Comparison of ENCODE assay signal across 13 cellular contexts in the genomic region with DNA sequence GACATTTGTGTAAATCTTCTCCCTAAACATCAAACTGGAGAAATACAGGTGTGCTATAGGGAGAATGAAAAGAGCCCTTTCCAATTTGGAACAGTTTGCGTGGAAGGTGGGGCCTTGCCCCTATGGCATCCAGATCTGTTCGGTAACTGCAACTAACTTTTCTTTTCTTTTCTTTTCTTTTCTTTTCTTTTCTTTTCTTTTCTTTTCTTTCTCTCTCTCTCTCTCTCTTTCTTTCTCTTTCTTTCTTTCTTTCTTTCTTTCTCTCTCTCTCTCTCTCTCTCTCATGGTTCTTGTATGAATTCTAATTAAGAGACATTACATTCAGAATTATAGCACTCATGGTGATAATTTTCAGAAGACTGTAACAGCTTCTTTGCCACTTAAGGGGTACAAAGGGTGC.
DNase-seq lines count a peak whose midpoint lies in the region; ATAC-seq and TF ChIP-seq lines count a peak whose summit lies in the region.
"Had no signal": no experiment of that assay in that cellular context is flagged by ENCODE, and none has a peak within 500 bp of the region (broad histone marks: within the 10 kb centered on the region; RNA-seq: fewer than 3 reads in every experiment).

No MANE protein-coding gene starts in this region.

- H2AFZ ChIP-seq in GM23248: no peak overlapping the region

- H3K27ac Mint-ChIP-seq in natural killer cell treated with Interleukin-12 subunit alpha and Interleukin-12 subunit beta and Interleukin-15 and Interleukin-18, amount 100 ng/mL, for 72 hours: peak overlapping the region; percentile 3 to 81
- H3K27ac Mint-ChIP-seq in natural killer cell (no peak overlapping the region), T-helper 17 cell (peak overlapping the region; percentile 19), memory B cell (peak overlapping the region; percentile 71)

- H3K27me3 ChIP-seq in GM23248 (replicated peaks; ENCODE audit: insufficient read depth): no peaks in the 10 kb centered on the region
- H3K27me3 ChIP-seq: MG63 had no signal

- no peak for DNase-seq in natural killer cell treated with Interleukin-12 subunit alpha and Interleukin-12 subunit beta and Interleukin-15 and Interleukin-18, amount 100 ng/mL, for 72 hours (ENCODE audit: low spot score)
- DNase-seq in natural killer cell (no peak), T-helper 17 cell (no peak), memory B cell (ENCODE audit: low spot score in 2 of 2) (no peak), GM23248 (no peak), NCI-H1930 (lab: John Stamatoyannopoulos, UW) (no peak)
- DNase-seq: COR-L47, MG63, NCI-H1092, NCI-H226, NCI-H524 treated with DMSO at 0.1 percent for 48 hours, SHP77 had no signal

- H3K9me2 ChIP-seq in GM23248 (ENCODE audit: insufficient read depth): no peaks in the 10 kb centered on the region

- H4K20me1 ChIP-seq in GM23248 (ENCODE audit: insufficient read depth): no peaks in the 10 kb centered on the region

- no peak overlapping the region for H3K9ac ChIP-seq in GM23248

- in situ Hi-C loops in GM23248 (cut with MboI): loop anchor here (25.0 kb wide), 1 partner anchor 111 kb away; a partner anchor contains a TSS

- WGBS in GM23248 (ENCODE audit: low coverage in 1 of 2, low lambda C conversion rate in 2 of 2, missing lambda C conversion rate in 2 of 2), 2 experiments: 83 to 85% methylated on average over 2 of the region's 2 CpGs

- no peaks in the 10 kb centered on the region for H3F3A ChIP-seq in GM23248 (ENCODE audit: insufficient read depth)

- H3K4me1 Mint-ChIP-seq in natural killer cell treated with Interleukin-12 subunit alpha and Interleukin-12 subunit beta and Interleukin-15 and Interleukin-18, amount 100 ng/mL, for 72 hours (ENCODE audit: low read depth in 2 of 2): peaks cover 45 to 53% of the 10 kb centered on the region in 2 donors
- H3K4me1 Mint-ChIP-seq in natural killer cell (peaks cover 33 to 55% of the 10 kb centered on the region in 2 donors), T-helper 17 cell (peaks cover 31% of the 10 kb centered on the region), memory B cell (peaks cover 37% of the 10 kb centered on the region)

- no peaks in the 10 kb centered on the region for H3K36me3 Mint-ChIP-seq in natural killer cell treated with Interleukin-12 subunit alpha and Interleukin-12 subunit beta and Interleukin-15 and Interleukin-18, amount 100 ng/mL, for 72 hours
- H3K36me3 Mint-ChIP-seq in natural killer cell (no peaks in the 10 kb centered on the region), T-helper 17 cell (ENCODE audit: low read depth) (no peaks in the 10 kb centered on the region), memory B cell (no peaks in the 10 kb centered on the region)

- no peaks in the 10 kb centered on the region for H3K36me3 ChIP-seq in GM23248 (ENCODE audit: low read depth)
- H3K36me3 ChIP-seq: MG63 had no signal

- no peak for ATAC-seq in natural killer cell treated with Interleukin-12 subunit alpha and Interleukin-12 subunit beta and Interleukin-15 and Interleukin-18, amount 100 ng/mL, for 72 hours
- ATAC-seq in natural killer cell (no peak), T-helper 17 cell (no peak), memory B cell (ENCODE audit: low read depth) (no peak), GM18907 (IDR thresholded peaks at IDR 0.05; ENCODE audit: unreplicated experiment) (no peak)

- H3K4me3 ChIP-seq in GM23248: no peak overlapping the region
- H3K4me3 ChIP-seq: MG63 had no signal

- H3K9me3 ChIP-seq in T-helper 17 cell (ENCODE audit: control insufficient read depth, low read length, poor library complexity, severe bottlenecking) (no peaks in the 10 kb centered on the region), GM23248 (ENCODE audit: low read depth) (no peaks in the 10 kb centered on the region)
- H3K9me3 ChIP-seq: MG63 had no signal

- H3K27me3 Mint-ChIP-seq in natural killer cell treated with Interleukin-12 subunit alpha and Interleukin-12 subunit beta and Interleukin-15 and Interleukin-18, amount 100 ng/mL, for 72 hours: no peaks in the 10 kb centered on the region
- H3K27me3 Mint-ChIP-seq in natural killer cell (ENCODE audit: low read depth in 2 of 2): no peaks in the 10 kb centered on the region
- no peaks in the 10 kb centered on the region for H3K27me3 Mint-ChIP-seq in T-helper 17 cell
- H3K27me3 Mint-ChIP-seq in memory B cell: no peaks in the 10 kb centered on the region

- intact Hi-C loops in natural killer cell (cut with micrococcal nuclease): no loop called here

- TF ChIP-seq CTCF in natural killer cell (IDR thresholded peaks at IDR 0.05): no peak

- peak overlapping the region; percentile 50 for H3K4me3 Mint-ChIP-seq in natural killer cell treated with Interleukin-12 subunit alpha and Interleukin-12 subunit beta and Interleukin-15 and Interleukin-18, amount 100 ng/mL, for 72 hours
- H3K4me3 Mint-ChIP-seq in natural killer cell (no peak overlapping the region), T-helper 17 cell (peak overlapping the region; percentile 9), memory B cell (no peak overlapping the region)

- H3K27ac ChIP-seq in GM23248: no peak overlapping the region

- H3K79me2 ChIP-seq in GM23248 (ENCODE audit: insufficient read depth): no peaks in the 10 kb centered on the region

- no peaks in the 10 kb centered on the region for H3K4me1 ChIP-seq in GM23248 (ENCODE audit: insufficient read depth)

- H3K9me3 Mint-ChIP-seq in natural killer cell treated with Interleukin-12 subunit alpha and Interleukin-12 subunit beta and Interleukin-15 and Interleukin-18, amount 100 ng/mL, for 72 hours: no peaks in the 10 kb centered on the region
- no peaks in the 10 kb centered on the region for H3K9me3 Mint-ChIP-seq in natural killer cell
- H3K9me3 Mint-ChIP-seq in memory B cell: no peaks in the 10 kb centered on the region

- H3K4me2 ChIP-seq in GM23248 (ENCODE audit: unreplicated experiment): no peak overlapping the region

Comparison
In these comparisons a context has a peak if more than half of its experiments do, and no peak if none do; other contexts are left out.
1. H3K27ac Mint-ChIP-seq: peak in natural killer cell treated with Interleukin-12 subunit alpha and Interleukin-12 subunit beta and Interleukin-15 and Interleukin-18, amount 100 ng/mL, for 72 hours (2 of 2), T-helper 17 cell (single experiment) and memory B cell (single experiment); none in natural killer cell (0 of 2).
2. H3K4me3 Mint-ChIP-seq: peak in natural killer cell treated with Interleukin-12 subunit alpha and Interleukin-12 subunit beta and Interleukin-15 and Interleukin-18, amount 100 ng/mL, for 72 hours (single experiment) and T-helper 17 cell (single experiment); none in natural killer cell (single experiment) and memory B cell (single experiment).